In the genomic region with DNA sequence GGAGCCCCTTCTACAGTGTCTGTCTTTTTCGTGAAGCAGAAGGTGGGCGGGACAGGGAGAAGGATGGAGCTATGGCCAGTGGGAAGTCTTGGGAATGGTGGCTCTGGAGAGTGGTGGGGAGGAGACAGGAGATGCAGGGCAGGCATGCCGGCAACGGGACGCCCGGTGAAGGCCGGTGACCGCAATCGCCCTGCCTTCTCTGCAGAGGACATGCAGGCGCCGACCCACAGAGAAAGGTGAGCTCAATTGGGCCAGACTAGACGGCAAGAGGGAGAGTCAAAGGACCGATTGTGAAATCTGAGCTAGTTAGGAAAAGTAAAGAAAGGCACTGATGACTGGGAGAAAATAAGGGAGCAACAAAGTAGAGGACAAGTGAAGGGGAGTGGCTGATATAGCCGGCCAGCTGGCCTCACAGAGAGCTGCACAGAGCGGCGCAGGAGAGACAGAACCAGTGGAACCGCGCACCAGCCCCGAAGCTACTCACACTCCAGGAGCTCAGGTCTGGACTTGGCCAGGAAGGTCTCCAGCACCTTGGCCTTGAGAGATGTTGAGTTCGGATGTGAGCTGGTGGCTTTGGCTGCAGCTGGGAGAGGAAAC, we compare ENCODE assay signal across 21 cellular contexts. TPM values are rescaled to one million over a fixed set of nuclear protein-coding genes. Genes with fewer than 3 reads are reported as not detected.
DNase-seq lines count a peak whose midpoint lies in the region; ATAC-seq and TF ChIP-seq lines count a peak whose summit lies in the region.
"Had no signal": no experiment of that assay in that cellular context is flagged by ENCODE, and none has a peak within 500 bp of the region (broad histone marks: within the 10 kb centered on the region; RNA-seq: fewer than 3 reads in every experiment).

No MANE protein-coding gene starts in this region.

- 78 to 83% methylated on average over 20 of the region's 20 CpGs for WGBS in testis, 2 donors

- no peak overlapping the region for H3K4me3 ChIP-seq in testis

- TF ChIP-seq POLR2A in testis (IDR thresholded peaks at IDR 0.05) = no peak

- no peaks in the 10 kb centered on the region for H3K36me3 ChIP-seq in testis (ENCODE audit: low read depth, missing control alignments)

- TF ChIP-seq CTCF in WTC11 (IDR thresholded peaks at IDR 0.05) = no peak
- TF ChIP-seq CTCF in testis (IDR thresholded peaks at IDR 0.05) = no peak

- ATAC-seq in WTC11 = no peak
- ATAC-seq in left lobe of liver = peak; percentile 74
- no peak for ATAC-seq in HG03342 (IDR thresholded peaks at IDR 0.05; ENCODE audit: unreplicated experiment)

- peaks cover 23% of the 10 kb centered on the region for H3K4me1 Mint-ChIP-seq in T-helper 1 cell treated with Interleukin-12 subunit alpha and Interleukin-12 subunit beta and Interleukin-4 antibody, amounts not matched to agents 30 μg/mL and 1 μg/mL, for 36 hours (ENCODE audit: low read depth)
- H3K4me1 Mint-ChIP-seq in WTC11 = peaks cover 13% of the 10 kb centered on the region

- DNase-seq in T-helper 1 cell (no peak), WTC11 (ENCODE audit: low spot score) (no peak), left lobe of liver (ENCODE audit: low spot score) (no peak), testis (peak; percentile 47)
- no peak for DNase-seq in stimulated activated CD4-positive, alpha-beta T cell treated with anti-CD3 and anti-CD28 coated beads, Interleukin-1b, Interleukin-23, amount 100 ng/mL, for 48 hours
- no peak for DNase-seq in activated CD4-positive, alpha-beta T cell treated with anti-CD3 and anti-CD28 coated beads, Interleukin-2, amount 50 U/mL, for 48 hours
- DNase-seq: BE2C; CD4-positive, alpha-beta memory T cell; DMS79; HCEC 1CT; KG1; NCI-H1417 treated with DMSO at 0.1 percent for 48 hours; NCI-H2029; NCI-H2171; NCI-H446; NCI-H69; NK-92 treated with Interleukin-12 subunit alpha and Interleukin-12 subunit beta, amount 100 ng/mL, for 24 hours; SHP77 treated with DMSO at 0.1 percent for 48 hours had no signal

- POLR2A ChIA-PET in WTC11 (lab: Charles Lee) = no interaction called here

- H3K27ac ChIP-seq in testis = no peak overlapping the region
- H3K27ac ChIP-seq: 22Rv1 had no signal

- peak overlapping the region; percentile 74 for H3K27ac Mint-ChIP-seq in T-helper 1 cell treated with Interleukin-12 subunit alpha and Interleukin-12 subunit beta and Interleukin-4 antibody, amounts not matched to agents 30 μg/mL and 1 μg/mL, for 36 hours
- H3K27ac Mint-ChIP-seq in WTC11 = 0 out of 2 replicates have a peak overlapping the region, but pooled peaks have one; percentile 38

- intact Hi-C loops in testis (cut with DNase I; ENCODE audit: low total_unique reads) = no loop called here

- H3K36me3 Mint-ChIP-seq in T-helper 1 cell treated with Interleukin-12 subunit alpha and Interleukin-12 subunit beta and Interleukin-4 antibody, amounts not matched to agents 30 μg/mL and 1 μg/mL, for 36 hours (ENCODE audit: low read depth) = peaks cover 67% of the 10 kb centered on the region
- peaks cover 55% of the 10 kb centered on the region for H3K36me3 Mint-ChIP-seq in WTC11

- no peaks in the 10 kb centered on the region for H3K27me3 ChIP-seq in testis
- H3K27me3 ChIP-seq: BE2C had no signal

- H3K4me1 ChIP-seq in testis = peaks cover 4% of the 10 kb centered on the region
- H3K4me1 ChIP-seq: BE2C had no signal

- H3K9me3 ChIP-seq in testis = no peaks in the 10 kb centered on the region
- H3K9me3 ChIP-seq: BE2C had no signal

- H3K4me3 Mint-ChIP-seq in T-helper 1 cell treated with Interleukin-12 subunit alpha and Interleukin-12 subunit beta and Interleukin-4 antibody, amounts not matched to agents 30 μg/mL and 1 μg/mL, for 36 hours = no peak overlapping the region
- no peak overlapping the region for H3K4me3 Mint-ChIP-seq in WTC11
- H3K4me3 Mint-ChIP-seq: CD4-positive, alpha-beta memory T cell had no signal

- H3K27me3 Mint-ChIP-seq in T-helper 1 cell treated with Interleukin-12 subunit alpha and Interleukin-12 subunit beta and Interleukin-4 antibody, amounts not matched to agents 30 μg/mL and 1 μg/mL, for 36 hours (ENCODE audit: low read depth) = no peaks in the 10 kb centered on the region
- H3K27me3 Mint-ChIP-seq in WTC11 (ENCODE audit: low read depth) = no peaks in the 10 kb centered on the region
- H3K27me3 Mint-ChIP-seq: CD4-positive, alpha-beta memory T cell had no signal

- CTCF ChIA-PET in WTC11 (lab: Charles Lee) = interaction anchor here (0.8 to 1.8 kb wide), 4 partner anchors 19 to 75 kb away, joined by 3 to 9 read pairs (median 4); partner anchors contain the start of genes COIL and TRIM25

- no peaks in the 10 kb centered on the region for H3K9me3 Mint-ChIP-seq in T-helper 1 cell treated with Interleukin-12 subunit alpha and Interleukin-12 subunit beta and Interleukin-4 antibody, amounts not matched to agents 30 μg/mL and 1 μg/mL, for 36 hours
- no peaks in the 10 kb centered on the region for H3K9me3 Mint-ChIP-seq in WTC11
- H3K9me3 Mint-ChIP-seq: CD4-positive, alpha-beta memory T cell had no signal

TF ChIP-seq in WTC11, 78 proteins besides CTCF, POLR2A, EP300 and RAD21 (continues in another document):
- TF ChIP-seq ATF6 (CRISPR knock-in tag; IDR thresholded peaks at IDR 0.05) = no peak
- TF ChIP-seq, protein P1, sequence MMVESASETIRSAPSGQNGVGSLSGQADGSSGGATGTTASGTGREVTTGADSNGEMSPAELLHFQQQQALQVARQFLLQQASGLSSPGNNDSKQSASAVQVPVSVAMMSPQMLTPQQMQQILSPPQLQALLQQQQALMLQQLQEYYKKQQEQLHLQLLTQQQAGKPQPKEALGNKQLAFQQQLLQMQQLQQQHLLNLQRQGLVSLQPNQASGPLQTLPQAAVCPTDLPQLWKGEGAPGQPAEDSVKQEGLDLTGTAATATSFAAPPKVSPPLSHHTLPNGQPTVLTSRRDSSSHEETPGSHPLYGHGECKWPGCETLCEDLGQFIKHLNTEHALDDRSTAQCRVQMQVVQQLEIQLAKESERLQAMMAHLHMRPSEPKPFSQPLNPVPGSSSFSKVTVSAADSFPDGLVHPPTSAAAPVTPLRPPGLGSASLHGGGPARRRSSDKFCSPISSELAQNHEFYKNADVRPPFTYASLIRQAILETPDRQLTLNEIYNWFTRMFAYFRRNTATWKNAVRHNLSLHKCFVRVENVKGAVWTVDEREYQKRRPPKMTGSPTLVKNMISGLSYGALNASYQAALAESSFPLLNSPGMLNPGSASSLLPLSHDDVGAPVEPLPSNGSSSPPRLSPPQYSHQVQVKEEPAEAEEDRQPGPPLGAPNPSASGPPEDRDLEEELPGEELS (CRISPR knock-in tag; IDR thresholded peaks at IDR 0.05) = no peak
- TF ChIP-seq, protein P2, sequence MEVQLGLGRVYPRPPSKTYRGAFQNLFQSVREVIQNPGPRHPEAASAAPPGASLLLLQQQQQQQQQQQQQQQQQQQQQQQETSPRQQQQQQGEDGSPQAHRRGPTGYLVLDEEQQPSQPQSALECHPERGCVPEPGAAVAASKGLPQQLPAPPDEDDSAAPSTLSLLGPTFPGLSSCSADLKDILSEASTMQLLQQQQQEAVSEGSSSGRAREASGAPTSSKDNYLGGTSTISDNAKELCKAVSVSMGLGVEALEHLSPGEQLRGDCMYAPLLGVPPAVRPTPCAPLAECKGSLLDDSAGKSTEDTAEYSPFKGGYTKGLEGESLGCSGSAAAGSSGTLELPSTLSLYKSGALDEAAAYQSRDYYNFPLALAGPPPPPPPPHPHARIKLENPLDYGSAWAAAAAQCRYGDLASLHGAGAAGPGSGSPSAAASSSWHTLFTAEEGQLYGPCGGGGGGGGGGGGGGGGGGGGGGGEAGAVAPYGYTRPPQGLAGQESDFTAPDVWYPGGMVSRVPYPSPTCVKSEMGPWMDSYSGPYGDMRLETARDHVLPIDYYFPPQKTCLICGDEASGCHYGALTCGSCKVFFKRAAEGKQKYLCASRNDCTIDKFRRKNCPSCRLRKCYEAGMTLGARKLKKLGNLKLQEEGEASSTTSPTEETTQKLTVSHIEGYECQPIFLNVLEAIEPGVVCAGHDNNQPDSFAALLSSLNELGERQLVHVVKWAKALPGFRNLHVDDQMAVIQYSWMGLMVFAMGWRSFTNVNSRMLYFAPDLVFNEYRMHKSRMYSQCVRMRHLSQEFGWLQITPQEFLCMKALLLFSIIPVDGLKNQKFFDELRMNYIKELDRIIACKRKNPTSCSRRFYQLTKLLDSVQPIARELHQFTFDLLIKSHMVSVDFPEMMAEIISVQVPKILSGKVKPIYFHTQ (CRISPR knock-in tag; IDR thresholded peaks at IDR 0.05) = no peak
- no peak for TF ChIP-seq GABPB1 (CRISPR knock-in tag; IDR thresholded peaks at IDR 0.05)
- TF ChIP-seq FOXP1 (CRISPR knock-in tag; IDR thresholded peaks at IDR 0.05; ENCODE audit: borderline replicate concordance) = no peak
- no peak for TF ChIP-seq NFE2L1 (CRISPR knock-in tag; IDR thresholded peaks at IDR 0.05)

RNA-seq across cellular contexts. Expression of gene TRIM25, which starts 18.9 kb away (rescaled TPM):
- total RNA-seq in WTC11 (2021) (36.6 to 49.0 TPM (median 38.9 TPM) in 3 replicates), left lobe of liver (55.4 TPM), testis (10 to 100 TPM; 66.4 to 76.3 TPM)
- polyA plus RNA-seq in testis (ENCODE audit: insufficient read depth, low read depth, low replicate concordance) = 38.9 TPM
